1 cellular context compared by ENCODE assay signal in genomic region chr5:179698935-179699639, GRCh38.
A peak's percentile ranks its signal among the peaks of the same experiment; 100 is the strongest.
TF ChIP-seq lines count a peak whose summit lies in the region.

Gene CANX, plus strand, starts transcription at chr5:179698967. Its CDS starts 6,715 bp downstream, at chr5:179705682.

TF ChIP-seq in HepG2, 621 proteins besides CTCF, POLR2A, EP300 and RAD21 (continued from another document and continues in another):
- TF ChIP-seq, protein P1, sequence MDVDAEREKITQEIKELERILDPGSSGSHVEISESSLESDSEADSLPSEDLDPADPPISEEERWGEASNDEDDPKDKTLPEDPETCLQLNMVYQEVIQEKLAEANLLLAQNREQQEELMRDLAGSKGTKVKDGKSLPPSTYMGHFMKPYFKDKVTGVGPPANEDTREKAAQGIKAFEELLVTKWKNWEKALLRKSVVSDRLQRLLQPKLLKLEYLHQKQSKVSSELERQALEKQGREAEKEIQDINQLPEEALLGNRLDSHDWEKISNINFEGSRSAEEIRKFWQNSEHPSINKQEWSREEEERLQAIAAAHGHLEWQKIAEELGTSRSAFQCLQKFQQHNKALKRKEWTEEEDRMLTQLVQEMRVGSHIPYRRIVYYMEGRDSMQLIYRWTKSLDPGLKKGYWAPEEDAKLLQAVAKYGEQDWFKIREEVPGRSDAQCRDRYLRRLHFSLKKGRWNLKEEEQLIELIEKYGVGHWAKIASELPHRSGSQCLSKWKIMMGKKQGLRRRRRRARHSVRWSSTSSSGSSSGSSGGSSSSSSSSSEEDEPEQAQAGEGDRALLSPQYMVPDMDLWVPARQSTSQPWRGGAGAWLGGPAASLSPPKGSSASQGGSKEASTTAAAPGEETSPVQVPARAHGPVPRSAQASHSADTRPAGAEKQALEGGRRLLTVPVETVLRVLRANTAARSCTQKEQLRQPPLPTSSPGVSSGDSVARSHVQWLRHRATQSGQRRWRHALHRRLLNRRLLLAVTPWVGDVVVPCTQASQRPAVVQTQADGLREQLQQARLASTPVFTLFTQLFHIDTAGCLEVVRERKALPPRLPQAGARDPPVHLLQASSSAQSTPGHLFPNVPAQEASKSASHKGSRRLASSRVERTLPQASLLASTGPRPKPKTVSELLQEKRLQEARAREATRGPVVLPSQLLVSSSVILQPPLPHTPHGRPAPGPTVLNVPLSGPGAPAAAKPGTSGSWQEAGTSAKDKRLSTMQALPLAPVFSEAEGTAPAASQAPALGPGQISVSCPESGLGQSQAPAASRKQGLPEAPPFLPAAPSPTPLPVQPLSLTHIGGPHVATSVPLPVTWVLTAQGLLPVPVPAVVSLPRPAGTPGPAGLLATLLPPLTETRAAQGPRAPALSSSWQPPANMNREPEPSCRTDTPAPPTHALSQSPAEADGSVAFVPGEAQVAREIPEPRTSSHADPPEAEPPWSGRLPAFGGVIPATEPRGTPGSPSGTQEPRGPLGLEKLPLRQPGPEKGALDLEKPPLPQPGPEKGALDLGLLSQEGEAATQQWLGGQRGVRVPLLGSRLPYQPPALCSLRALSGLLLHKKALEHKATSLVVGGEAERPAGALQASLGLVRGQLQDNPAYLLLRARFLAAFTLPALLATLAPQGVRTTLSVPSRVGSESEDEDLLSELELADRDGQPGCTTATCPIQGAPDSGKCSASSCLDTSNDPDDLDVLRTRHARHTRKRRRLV (CRISPR knock-in tag; IDR thresholded peaks at IDR 0.05): no peak
- TF ChIP-seq ZNF749 (CRISPR knock-in tag; IDR thresholded peaks at IDR 0.05; ENCODE audit: borderline replicate concordance): no peak
- no peak; the same call in 1 of the 2 replicates for TF ChIP-seq TSC22D2 (CRISPR knock-in tag; IDR thresholded peaks at IDR 0.05; ENCODE audit: borderline replicate concordance)
- TF ChIP-seq ZFY (CRISPR knock-in tag; IDR thresholded peaks at IDR 0.05): peak; percentile 96
- TF ChIP-seq PAWR (CRISPR knock-in tag; IDR thresholded peaks at IDR 0.05; ENCODE audit: borderline replicate concordance): no peak
- no peak for TF ChIP-seq MAFG (CRISPR knock-in tag; IDR thresholded peaks at IDR 0.05)
- TF ChIP-seq, protein P2, sequence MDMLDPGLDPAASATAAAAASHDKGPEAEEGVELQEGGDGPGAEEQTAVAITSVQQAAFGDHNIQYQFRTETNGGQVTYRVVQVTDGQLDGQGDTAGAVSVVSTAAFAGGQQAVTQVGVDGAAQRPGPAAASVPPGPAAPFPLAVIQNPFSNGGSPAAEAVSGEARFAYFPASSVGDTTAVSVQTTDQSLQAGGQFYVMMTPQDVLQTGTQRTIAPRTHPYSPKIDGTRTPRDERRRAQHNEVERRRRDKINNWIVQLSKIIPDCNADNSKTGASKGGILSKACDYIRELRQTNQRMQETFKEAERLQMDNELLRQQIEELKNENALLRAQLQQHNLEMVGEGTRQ (IDR thresholded peaks at IDR 0.05; ENCODE audit: low read depth, low read length): peak; percentile 65
- TF ChIP-seq, protein P2 (CRISPR knock-in tag; IDR thresholded peaks at IDR 0.05; ENCODE audit: borderline replicate concordance): peak; percentile 85; the same call in 1 of the 2 replicates
- no peak; the same call in none of the 2 replicates for TF ChIP-seq ZNF766 (CRISPR knock-in tag; IDR thresholded peaks at IDR 0.05; ENCODE audit: borderline replicate concordance)
- TF ChIP-seq TAF15 (IDR thresholded peaks at IDR 0.05; ENCODE audit: low read depth, low read length, poor library complexity, severe bottlenecking): no peak
- no peak for TF ChIP-seq CERS6 (CRISPR knock-in tag; IDR thresholded peaks at IDR 0.05)
- no peak for TF ChIP-seq ZNF614 (CRISPR knock-in tag; IDR thresholded peaks at IDR 0.05; ENCODE audit: borderline replicate concordance)
- peak; percentile 8; the same call in 1 of the 2 replicates for TF ChIP-seq SMAD1 (CRISPR knock-in tag; IDR thresholded peaks at IDR 0.05; ENCODE audit: borderline replicate concordance, low read depth)
- TF ChIP-seq ESRRA (CRISPR knock-in tag; IDR thresholded peaks at IDR 0.05; ENCODE audit: low read depth): peak; percentile 72; the same call in 1 of the 2 replicates
- no peak for TF ChIP-seq ZSCAN25 (CRISPR knock-in tag; IDR thresholded peaks at IDR 0.05)
- peak; percentile 37; the same call in 1 of the 2 replicates for TF ChIP-seq AHR (CRISPR knock-in tag; IDR thresholded peaks at IDR 0.05)
- TF ChIP-seq, protein P3, sequence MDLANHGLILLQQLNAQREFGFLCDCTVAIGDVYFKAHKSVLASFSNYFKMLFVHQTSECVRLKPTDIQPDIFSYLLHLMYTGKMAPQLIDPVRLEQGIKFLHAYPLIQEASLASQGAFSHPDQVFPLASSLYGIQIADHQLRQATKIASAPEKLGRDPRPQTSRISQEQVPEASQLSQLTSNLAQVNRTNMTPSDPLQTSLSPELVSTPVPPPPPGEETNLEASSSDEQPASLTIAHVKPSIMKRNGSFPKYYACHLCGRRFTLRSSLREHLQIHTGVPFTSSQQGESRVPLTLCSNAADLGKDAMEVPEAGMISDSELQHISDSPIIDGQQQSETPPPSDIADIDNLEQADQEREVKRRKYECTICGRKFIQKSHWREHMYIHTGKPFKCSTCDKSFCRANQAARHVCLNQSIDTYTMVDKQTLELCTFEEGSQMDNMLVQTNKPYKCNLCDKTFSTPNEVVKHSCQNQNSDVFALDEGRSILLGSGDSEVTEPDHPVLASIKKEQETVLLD (CRISPR knock-in tag; IDR thresholded peaks at IDR 0.05; ENCODE audit: low read depth): no peak
- TF ChIP-seq ZNF281 (CRISPR knock-in tag; IDR thresholded peaks at IDR 0.05; ENCODE audit: borderline replicate concordance): peak; percentile 20; the same call in 1 of the 2 replicates
- TF ChIP-seq MIER2 (CRISPR knock-in tag; IDR thresholded peaks at IDR 0.05): no peak
- TF ChIP-seq KLF16 (CRISPR knock-in tag; IDR thresholded peaks at IDR 0.05): peak; percentile 58 to 78; a peak in 1 of 4 replicates
- TF ChIP-seq ZEB1 (IDR thresholded peaks at IDR 0.05; ENCODE audit: insufficient replicate concordance, low read depth): no peak
- TF ChIP-seq HNF4G (IDR thresholded peaks at IDR 0.05; ENCODE audit: borderline replicate concordance, low read depth, low read length): no peak
- no peak for TF ChIP-seq HNF4G (CRISPR knock-in tag; IDR thresholded peaks at IDR 0.05; ENCODE audit: borderline replicate concordance, low read depth)
- peak; percentile 57; the same call in 1 of the 2 replicates for TF ChIP-seq POLR2AphosphoS5 (IDR thresholded peaks at IDR 0.05; ENCODE audit: low read depth, low read length)
- TF ChIP-seq FOXA3 (CRISPR knock-in tag; IDR thresholded peaks at IDR 0.05): no peak; the same call in 1 of the 2 replicates
- TF ChIP-seq SOX5 (CRISPR knock-in tag; IDR thresholded peaks at IDR 0.05; ENCODE audit: borderline replicate concordance): no peak; the same call in 1 of the 2 replicates
- peak; percentile 45; the same call in 1 of the 2 replicates for TF ChIP-seq ZNF607 (CRISPR knock-in tag; IDR thresholded peaks at IDR 0.05; ENCODE audit: borderline replicate concordance)
- no peak for TF ChIP-seq ZFP36 (IDR thresholded peaks at IDR 0.05; ENCODE audit: borderline replicate concordance, low read depth, low read length, partially characterized antibody)
- 0 out of 2 replicates have a peak, but pooled peaks have one; percentile 5 for TF ChIP-seq THYN1 (CRISPR knock-in tag; IDR thresholded peaks at IDR 0.05; ENCODE audit: borderline replicate concordance, low read depth)
- TF ChIP-seq TBX2 (CRISPR knock-in tag; IDR thresholded peaks at IDR 0.05; ENCODE audit: borderline replicate concordance): peak; percentile 66
- no peak for TF ChIP-seq ELF3 (CRISPR knock-in tag; IDR thresholded peaks at IDR 0.05)
- TF ChIP-seq EED (CRISPR knock-in tag; IDR thresholded peaks at IDR 0.05): no peak
- TF ChIP-seq CSRNP2 (CRISPR knock-in tag; conservative IDR thresholded peaks at IDR 0.05; ENCODE audit: low read depth): no peak
- TF ChIP-seq HNF1B (CRISPR knock-in tag; IDR thresholded peaks at IDR 0.05): no peak
- TF ChIP-seq ZNF616 (CRISPR knock-in tag; IDR thresholded peaks at IDR 0.05; ENCODE audit: low read depth): no peak
- TF ChIP-seq ASH2L (IDR thresholded peaks at IDR 0.05; ENCODE audit: insufficient read length, low read depth, low read length): peak; percentile 60
- TF ChIP-seq ZNF7 (CRISPR knock-in tag; IDR thresholded peaks at IDR 0.05): peak; percentile 39; the same call in 1 of the 2 replicates
- 0 out of 2 replicates have a peak, but pooled peaks have one; percentile 9 for TF ChIP-seq ZSCAN9 (CRISPR knock-in tag; IDR thresholded peaks at IDR 0.05; ENCODE audit: borderline replicate concordance)
- TF ChIP-seq, protein P4, sequence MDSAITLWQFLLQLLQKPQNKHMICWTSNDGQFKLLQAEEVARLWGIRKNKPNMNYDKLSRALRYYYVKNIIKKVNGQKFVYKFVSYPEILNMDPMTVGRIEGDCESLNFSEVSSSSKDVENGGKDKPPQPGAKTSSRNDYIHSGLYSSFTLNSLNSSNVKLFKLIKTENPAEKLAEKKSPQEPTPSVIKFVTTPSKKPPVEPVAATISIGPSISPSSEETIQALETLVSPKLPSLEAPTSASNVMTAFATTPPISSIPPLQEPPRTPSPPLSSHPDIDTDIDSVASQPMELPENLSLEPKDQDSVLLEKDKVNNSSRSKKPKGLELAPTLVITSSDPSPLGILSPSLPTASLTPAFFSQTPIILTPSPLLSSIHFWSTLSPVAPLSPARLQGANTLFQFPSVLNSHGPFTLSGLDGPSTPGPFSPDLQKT (CRISPR knock-in tag; IDR thresholded peaks at IDR 0.05; ENCODE audit: borderline replicate concordance): no peak
- TF ChIP-seq HDAC6 (IDR thresholded peaks at IDR 0.05; ENCODE audit: low read depth, low read length): no peak
- no peak for TF ChIP-seq ZBTB38 (CRISPR knock-in tag; IDR thresholded peaks at IDR 0.05)
- peak; percentile 61; the same call in 1 of the 2 replicates for TF ChIP-seq NFKB2 (CRISPR knock-in tag; IDR thresholded peaks at IDR 0.05; ENCODE audit: borderline replicate concordance)
- no peak for TF ChIP-seq ZNF549 (CRISPR knock-in tag; IDR thresholded peaks at IDR 0.05)
- TF ChIP-seq CBX2 (IDR thresholded peaks at IDR 0.05; ENCODE audit: low read depth, low read length): no peak
- no peak for TF ChIP-seq CBX2 (CRISPR knock-in tag; IDR thresholded peaks at IDR 0.05; ENCODE audit: low read depth)
- no peak for TF ChIP-seq ZNF484 (CRISPR knock-in tag; IDR thresholded peaks at IDR 0.05; ENCODE audit: borderline replicate concordance, low read depth)
- TF ChIP-seq ISX (CRISPR knock-in tag; conservative IDR thresholded peaks at IDR 0.05): no peak; the same call in 1 of the 2 replicates
- no peak; the same call in 1 of the 2 replicates for TF ChIP-seq ZFP36L1 (CRISPR knock-in tag; IDR thresholded peaks at IDR 0.05)
- no peak; the same call in 1 of the 2 replicates for TF ChIP-seq SALL1 (CRISPR knock-in tag; IDR thresholded peaks at IDR 0.05)
- no peak for TF ChIP-seq ZNF292 (CRISPR knock-in tag; IDR thresholded peaks at IDR 0.05; ENCODE audit: borderline replicate concordance, low read depth)
- TF ChIP-seq HOXA7 (CRISPR knock-in tag; IDR thresholded peaks at IDR 0.05): no peak
- peak; percentile 74; the same call in 1 of the 2 replicates for TF ChIP-seq SP4 (CRISPR knock-in tag; IDR thresholded peaks at IDR 0.05)
- no peak for TF ChIP-seq ZNF251 (CRISPR knock-in tag; IDR thresholded peaks at IDR 0.05)
